Comparison of ENCODE assay signal across 16 cellular contexts in the genomic region with DNA sequence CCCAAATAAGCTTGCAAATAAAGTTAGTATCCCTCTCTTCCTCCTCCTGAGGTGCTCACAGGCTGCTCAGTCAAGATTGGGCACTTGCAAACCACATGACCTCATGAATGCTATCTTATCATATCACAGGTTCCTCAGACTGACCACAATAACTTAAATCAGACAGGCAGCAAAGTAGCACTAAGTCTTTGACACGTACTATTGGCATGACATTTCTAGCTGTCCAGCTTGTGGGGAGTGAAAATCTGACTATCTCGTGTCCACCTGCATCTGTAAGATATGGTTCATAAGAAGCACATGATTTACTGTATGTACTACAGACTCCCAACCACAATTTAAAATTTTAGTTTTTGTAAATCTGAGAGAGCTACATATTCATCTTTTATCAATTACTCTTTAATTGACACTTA. TPM values are rescaled to one million over a fixed set of nuclear protein-coding genes. Genes with fewer than 3 reads are reported as not detected.
DNase-seq lines count a peak whose midpoint lies in the region; ATAC-seq, FAIRE-seq and TF ChIP-seq lines count a peak whose summit lies in the region.
"Had no signal": no experiment of that assay in that cellular context is flagged by ENCODE, and none has a peak within 500 bp of the region (broad histone marks: within the 10 kb centered on the region; RNA-seq: fewer than 3 reads in every experiment).

No MANE protein-coding gene starts in this region.

- FAIRE-seq in GM12891 (lab: Jason Lieb, UNC) = peak; percentile 71

- no peak for TF ChIP-seq POLR2A in GM12891 (IDR thresholded peaks at IDR 0.05; ENCODE audit: low read depth, low read length)

- H3K27ac Mint-ChIP-seq in activated T-helper 2 cell treated with anti-CD3 and anti-CD28 coated beads, Interferon-gamma antibody, Interleukin-2, Interleukin-4, amounts not matched to agents 10 μg/mL and 5 μg/mL and 100 μg/mL, durations not matched to agents 14 hours and 24 hours and 36 hours = peak overlapping the region; percentile 90
- H3K27ac Mint-ChIP-seq: nephron had no signal

- peaks cover 84% of the 10 kb centered on the region for H3K36me3 Mint-ChIP-seq in activated T-helper 2 cell treated with anti-CD3 and anti-CD28 coated beads, Interferon-gamma antibody, Interleukin-2, Interleukin-4, amounts not matched to agents 10 μg/mL and 5 μg/mL and 100 μg/mL, durations not matched to agents 14 hours and 24 hours and 36 hours (ENCODE audit: low read depth)

- ATAC-seq in GM21717 (IDR thresholded peaks at IDR 0.05; ENCODE audit: unreplicated experiment) = no peak
- no peak for ATAC-seq in GM19035 (IDR thresholded peaks at IDR 0.05; ENCODE audit: unreplicated experiment)
- ATAC-seq: SK-N-SH treated with all-trans-retinoic acid at 6 μM for 48 hours had no signal

- no peaks in the 10 kb centered on the region for H3K27me3 Mint-ChIP-seq in activated T-helper 2 cell treated with anti-CD3 and anti-CD28 coated beads, Interferon-gamma antibody, Interleukin-2, Interleukin-4, amounts not matched to agents 10 μg/mL and 5 μg/mL and 100 μg/mL, durations not matched to agents 14 hours and 24 hours and 36 hours (ENCODE audit: low read depth)

- intact Hi-C loops in activated T-helper 2 cell treated with anti-CD3 and anti-CD28 coated beads, Interferon-gamma antibody, Interleukin-2, Interleukin-4, amounts not matched to agents 10 μg/mL and 5 μg/mL and 100 μg/mL, durations not matched to agents 14 hours and 24 hours and 36 hours (cut with micrococcal nuclease) = no loop called here

- H3K4me1 Mint-ChIP-seq in activated T-helper 2 cell treated with anti-CD3 and anti-CD28 coated beads, Interferon-gamma antibody, Interleukin-2, Interleukin-4, amounts not matched to agents 10 μg/mL and 5 μg/mL and 100 μg/mL, durations not matched to agents 14 hours and 24 hours and 36 hours (ENCODE audit: low read depth) = peaks cover 69% of the 10 kb centered on the region
- H3K4me1 Mint-ChIP-seq: nephron had no signal

- H3K9me3 Mint-ChIP-seq in activated T-helper 2 cell treated with anti-CD3 and anti-CD28 coated beads, Interferon-gamma antibody, Interleukin-2, Interleukin-4, amounts not matched to agents 10 μg/mL and 5 μg/mL and 100 μg/mL, durations not matched to agents 14 hours and 24 hours and 36 hours = peaks cover 3% of the 10 kb centered on the region

- DNase-seq in GM12891 (ENCODE audit: insufficient read length, low spot score) (no peak), M059J (ENCODE audit: low read depth) (peak; percentile 17), inferior parietal cortex (ENCODE audit: extremely low spot score) (peak; percentile 36), NCI-H1092 (lab: John Stamatoyannopoulos, UW) (no peak), dermis blood vessel endothelial cell (no peak)
- peak; percentile 32 for DNase-seq in activated T-helper 2 cell treated with anti-CD3 and anti-CD28 coated beads, Interferon-gamma antibody, Interleukin-2, Interleukin-4, amounts not matched to agents 10 μg/mL and 5 μg/mL and 100 μg/mL, durations not matched to agents 14 hours and 24 hours and 36 hours (ENCODE audit: low spot score)
- DNase-seq: activated CD8-positive, alpha-beta memory T cell treated with anti-CD3 and anti-CD28 coated beads for 24 hours; activated effector memory CD4-positive, alpha-beta T cell treated with Interleukin-2 at 50 U/mL for 16 hours; mesenchymal stem cell; NCI-H1694; NCI-H2227 treated with DMSO at 0.1 percent for 48 hours; RPMI8226 had no signal

- H3K4me3 Mint-ChIP-seq in activated T-helper 2 cell treated with anti-CD3 and anti-CD28 coated beads, Interferon-gamma antibody, Interleukin-2, Interleukin-4, amounts not matched to agents 10 μg/mL and 5 μg/mL and 100 μg/mL, durations not matched to agents 14 hours and 24 hours and 36 hours (ENCODE audit: low read depth) = peak overlapping the region; percentile 62
- H3K4me3 Mint-ChIP-seq: nephron had no signal

TF ChIP-seq in GM12891, 5 proteins besides CTCF, POLR2A, EP300 and RAD21:
- no peak for TF ChIP-seq POU2F2 (IDR thresholded peaks at IDR 0.05; ENCODE audit: low read depth, low read length)
- no peak for TF ChIP-seq TAF1 (IDR thresholded peaks at IDR 0.05; ENCODE audit: low read depth, low read length)
- no peak for TF ChIP-seq POLR2AphosphoS5 (IDR thresholded peaks at IDR 0.05; ENCODE audit: low read depth, low read length)
- TF ChIP-seq SPI1 (IDR thresholded peaks at IDR 0.05; ENCODE audit: low read depth, low read length) = no peak
- TF ChIP-seq PAX5 (IDR thresholded peaks at IDR 0.05; ENCODE audit: insufficient read depth, low read length, severe bottlenecking) = no peak
TF ChIP-seq in GM12891: peak in this region for 0.

RNA-seq across cellular contexts. Expression of gene GFI1, which starts 58.0 kb away (rescaled TPM):
- polyA plus RNA-seq in GM12891 (2012; ENCODE audit: low read depth, missing spikeins) = 5.7 TPM
- 2.0 and 2.3 TPM in 2 replicates for total RNA-seq in M059J (2014; rRNA removed; shearing (Covaris generic))
- 93.8 and 99.4 TPM in 2 replicates for total RNA-seq in activated T-helper 2 cell treated with anti-CD3 and anti-CD28 coated beads, Interferon-gamma antibody, Interleukin-2, Interleukin-4, amounts not matched to agents 10 μg/mL and 5 μg/mL and 100 μg/mL, durations not matched to agents 14 hours and 24 hours and 36 hours
- total RNA-seq in dermis blood vessel endothelial cell = under 0.01 TPM in 1 of 2 replicates, not detected in the other

Comparison
In these comparisons a context has a peak if more than half of its experiments do, and no peak if none do; other contexts are left out.
1. DNase-seq: peak in M059J (single experiment), activated T-helper 2 cell treated with anti-CD3 and anti-CD28 coated beads, Interferon-gamma antibody, Interleukin-2, Interleukin-4, amounts not matched to agents 10 μg/mL and 5 μg/mL and 100 μg/mL, durations not matched to agents 14 hours and 24 hours and 36 hours (single experiment) and inferior parietal cortex (single experiment); none in GM12891 (single experiment), NCI-H1092 (single experiment) and dermis blood vessel endothelial cell (single experiment).
2. RNA of gene GFI1, which starts 58.0 kb away (total RNA-seq): 93.8 to 99.4 TPM in activated T-helper 2 cell treated with anti-CD3 and anti-CD28 coated beads, Interferon-gamma antibody, Interleukin-2, Interleukin-4, amounts not matched to agents 10 μg/mL and 5 μg/mL and 100 μg/mL, durations not matched to agents 14 hours and 24 hours and 36 hours; 2.0 to 2.3 TPM in M059J and under 0.01 TPM in dermis blood vessel endothelial cell; every median in the first group is over 10 times any median in the second.